8 cellular contexts compared by ENCODE assay signal in the genomic region with DNA sequence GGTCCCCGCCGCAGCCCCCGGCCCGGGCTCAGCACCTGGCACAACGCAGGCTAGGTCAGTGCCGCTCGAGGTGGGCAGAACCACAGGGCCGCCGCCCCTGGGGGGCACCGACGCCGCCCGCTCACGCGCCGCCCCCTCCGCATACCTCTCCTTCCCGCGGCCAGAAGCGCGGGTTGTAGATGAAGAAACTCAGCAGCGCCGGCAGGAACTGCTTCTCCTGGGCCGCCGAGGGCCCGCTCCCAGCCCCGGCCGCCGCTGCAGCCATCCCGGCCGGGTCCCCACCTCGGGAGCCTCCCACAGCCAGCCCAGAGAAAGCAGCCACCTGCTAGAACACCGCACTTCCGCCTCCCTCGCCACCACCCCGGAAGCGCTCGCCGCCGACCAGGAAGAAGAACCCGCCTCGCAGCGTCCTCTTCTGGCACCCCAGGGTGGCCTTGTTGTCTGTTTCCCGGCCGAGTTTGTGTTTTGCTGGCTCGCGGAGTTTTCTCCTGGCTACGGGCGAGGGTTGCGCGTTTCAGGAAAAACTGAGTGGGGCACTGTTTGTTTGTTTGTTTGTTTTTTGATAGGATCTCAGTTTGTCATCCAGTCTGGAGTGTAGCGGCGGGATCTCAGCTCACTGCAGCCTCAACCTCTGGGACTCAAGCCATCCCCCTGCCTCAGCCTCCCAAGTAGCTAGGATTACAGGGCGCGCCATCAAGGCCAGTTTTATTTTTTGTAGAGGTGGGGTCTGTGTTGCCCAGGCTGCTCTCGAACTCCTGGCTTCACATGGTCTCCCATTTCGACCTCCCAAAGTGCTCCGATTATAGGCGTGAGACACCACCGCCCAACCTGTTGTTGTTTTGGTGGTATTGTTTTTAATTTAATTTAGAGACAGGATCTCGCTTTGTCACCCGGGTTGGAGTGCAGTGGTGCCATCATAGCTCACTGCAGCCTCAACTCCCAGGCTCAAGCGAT. TPM values are rescaled to one million over a fixed set of nuclear protein-coding genes. Genes with fewer than 3 reads are reported as not detected.
DNase-seq lines count a peak whose midpoint lies in the region; ATAC-seq, FAIRE-seq and TF ChIP-seq lines count a peak whose summit lies in the region.

No MANE protein-coding gene starts in this region.

- H3K36me3 ChIP-seq in astrocyte (ENCODE audit: insufficient read depth, low read length) = no peaks in the 10 kb centered on the region
- H3K36me3 ChIP-seq in hepatocyte (replicated peaks; ENCODE audit: insufficient read depth, low read depth) = no peaks in the 10 kb centered on the region

- H3K27ac Mint-ChIP-seq in astrocyte (ENCODE audit: unreplicated experiment) = peak overlapping the region; percentile 96

- H3K79me2 ChIP-seq in astrocyte (ENCODE audit: insufficient read depth, low read length) (peaks cover 24% of the 10 kb centered on the region), hepatocyte (peaks cover 25% of the 10 kb centered on the region)

- no peak for FAIRE-seq in astrocyte (lab: Jason Lieb, UNC)

- H3K4me1 ChIP-seq in astrocyte (ENCODE audit: insufficient read depth, low read length) (no peaks in the 10 kb centered on the region), hepatocyte (ENCODE audit: insufficient read depth) (no peaks in the 10 kb centered on the region)

- 8% methylated on average over 55 of the region's 63 CpGs for WGBS in hepatocyte (ENCODE audit: low lambda C conversion rate, missing lambda C conversion rate)

- peak; percentile 66 for TF ChIP-seq CTCF in GM13977 (IDR thresholded peaks at IDR 0.05; ENCODE audit: extremely low read depth, insufficient read depth, missing control alignments)
- TF ChIP-seq CTCF in astrocyte (IDR thresholded peaks at IDR 0.05; ENCODE audit: insufficient read depth, low read depth, low read length) = no peak
- TF ChIP-seq CTCF in hepatocyte (IDR thresholded peaks at IDR 0.05; ENCODE audit: poor library complexity) = peak; percentile 35
- peak; percentile 43 for TF ChIP-seq CTCF in retinal pigment epithelial cell (conservative IDR thresholded peaks at IDR 0.05; ENCODE audit: low read depth, low read length)

- in situ Hi-C loops in GM13977 (cut with MboI; ENCODE audit: low pct_unique_long_range_greater_than_20kb, low sequenced_read_pairs, unreplicated experiment) = no loop called here

- H4K20me1 ChIP-seq in astrocyte (ENCODE audit: insufficient read depth, low read length) = no peaks in the 10 kb centered on the region
- no peaks in the 10 kb centered on the region for H4K20me1 ChIP-seq in hepatocyte (ENCODE audit: insufficient read depth, poor library complexity, severe bottlenecking)

- peak overlapping the region; percentile 73 for H3K9ac ChIP-seq in astrocyte (ENCODE audit: low read length)

- H3K4me2 ChIP-seq in astrocyte (ENCODE audit: low read length) (peak overlapping the region; percentile 86), hepatocyte (peak overlapping the region; percentile 87)

- DNase-seq in GM13977 (ENCODE audit: low spot score) (peak; percentile 94), NCI-H1417 treated with DMSO at 0.1 percent for 48 hours (lab: John Stamatoyannopoulos, UW) (peak; percentile 43), T-helper 2 cell (peak; percentile 54 to 93 (median 74)), astrocyte (ENCODE audit: low read depth) (peak; percentile 51), hepatocyte (ENCODE audit: low spot score) (peak; percentile 89), retinal pigment epithelial cell (ENCODE audit: low read depth) (peak; percentile 31), KG1 (lab: John Stamatoyannopoulos, UW) (no peak)

- H3K9me2 ChIP-seq in hepatocyte (replicated peaks; ENCODE audit: insufficient read depth) = no peaks in the 10 kb centered on the region

- H3K4me3 Mint-ChIP-seq in astrocyte (ENCODE audit: unreplicated experiment) = peak overlapping the region; percentile 97

- no peaks in the 10 kb centered on the region for H3K27me3 ChIP-seq in astrocyte (ENCODE audit: insufficient read depth, low read length)
- H3K27me3 ChIP-seq in hepatocyte = no peaks in the 10 kb centered on the region

- H2AFZ ChIP-seq in astrocyte (ENCODE audit: low read depth, low read length) (peak overlapping the region; percentile 94), hepatocyte (peak overlapping the region; percentile 94)

- no peaks in the 10 kb centered on the region for H3K9me3 ChIP-seq in astrocyte (ENCODE audit: insufficient read depth, low read depth, low read length)
- no peaks in the 10 kb centered on the region for H3K9me3 ChIP-seq in hepatocyte (ENCODE audit: low read depth)

- H3K4me3 ChIP-seq in astrocyte (ENCODE audit: insufficient read depth, low read depth, low read length) = peak overlapping the region; percentile 90
- peak overlapping the region; percentile 91 for H3K4me3 ChIP-seq in hepatocyte
- peak overlapping the region; percentile 82 for H3K4me3 ChIP-seq in retinal pigment epithelial cell (ENCODE audit: low read length)

- H3K27me3 Mint-ChIP-seq in astrocyte (ENCODE audit: low read depth, unreplicated experiment) = no peaks in the 10 kb centered on the region

- H3K27ac ChIP-seq in astrocyte (ENCODE audit: low read depth, low read length) = peak overlapping the region; percentile 44
- peak overlapping the region; percentile 84 for H3K27ac ChIP-seq in hepatocyte

- H3K36me3 Mint-ChIP-seq in astrocyte (ENCODE audit: low read depth, unreplicated experiment) = peaks cover 6% of the 10 kb centered on the region

- peaks cover 2% of the 10 kb centered on the region for H3K9me3 Mint-ChIP-seq in astrocyte (ENCODE audit: unreplicated experiment)

- peak; percentile 97 for ATAC-seq in HG02763 (IDR thresholded peaks at IDR 0.05; ENCODE audit: unreplicated experiment)

- no peaks in the 10 kb centered on the region for H3K4me1 Mint-ChIP-seq in astrocyte (ENCODE audit: low read depth, unreplicated experiment)

RNA-seq across cellular contexts. Expression of a gene that starts 17.7 kb away (rescaled TPM):
- not detected in 2 replicates for total RNA-seq in astrocyte
- not detected in 2 replicates for total RNA-seq in hepatocyte
- polyA plus RNA-seq in hepatocyte = not detected in 2 replicates
